In the genomic region with DNA sequence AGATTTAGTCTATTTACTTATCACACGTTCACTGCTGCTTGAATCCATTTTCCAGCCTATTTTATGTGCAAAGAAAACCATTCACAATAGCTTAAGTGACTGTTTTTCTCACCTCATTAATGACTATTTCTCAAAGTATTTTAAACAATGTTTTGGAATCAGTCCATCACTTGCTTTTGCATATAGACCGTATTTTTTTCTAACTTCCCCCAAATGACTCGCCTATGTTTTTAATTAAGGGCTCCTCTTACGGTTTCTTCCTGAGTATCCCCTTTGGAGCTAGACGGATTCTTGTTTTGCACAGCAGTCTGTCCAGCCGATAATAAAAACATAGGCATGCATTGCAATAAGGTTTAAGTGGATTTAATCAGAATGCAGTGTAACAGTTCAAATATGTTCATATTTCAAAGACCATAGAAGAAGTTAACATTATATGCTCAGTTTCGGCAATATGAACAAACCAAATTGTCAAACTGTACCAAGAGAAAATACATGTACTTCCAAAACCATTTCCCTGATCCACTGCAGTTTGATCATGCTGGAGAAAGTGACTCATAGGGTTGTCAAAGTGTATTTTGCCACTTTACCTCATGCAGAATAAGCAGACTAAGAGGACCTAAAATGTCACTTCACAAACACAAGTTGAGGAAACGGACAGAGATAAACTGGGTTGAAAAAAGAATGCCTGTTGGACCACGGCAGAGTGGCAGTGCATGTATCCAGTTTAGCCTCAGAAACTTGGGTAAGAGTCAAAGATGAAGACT, we compare ENCODE assay signal across 26 cellular contexts.
A peak's percentile ranks its signal among the peaks of the same experiment; 100 is the strongest.
DNase-seq lines count a peak whose midpoint lies in the region; ATAC-seq and TF ChIP-seq lines count a peak whose summit lies in the region.
"Had no signal": no experiment of that assay in that cellular context is flagged by ENCODE, and none has a peak within 500 bp of the region (broad histone marks: within the 10 kb centered on the region; RNA-seq: fewer than 3 reads in every experiment).

No MANE protein-coding gene starts in this region.

- 56% methylated on average over 9 of the region's 9 CpGs for WGBS in hepatocyte (ENCODE audit: low lambda C conversion rate, missing lambda C conversion rate)

- no peak overlapping the region for H3K4me3 Mint-ChIP-seq in stimulated activated memory B cell treated with anti-CD40 and anti-IgM and Interleukin-4, amounts not matched to agents 10 μg/mL and 1 μg/mL and 100 μg/mL, for 72 hours
- no peak overlapping the region for H3K4me3 Mint-ChIP-seq in activated CD4-positive, alpha-beta memory T cell treated with anti-CD3 and anti-CD28 coated beads, Interleukin-2, amount 10 ng/mL, durations not matched to agents 7 days and 5 days
- H3K4me3 Mint-ChIP-seq: activated CD8-positive, alpha-beta T cell treated with anti-CD3 and anti-CD28 coated beads, Interleukin-2, amount 10 ng/mL, durations not matched to agents 7 days and 5 days; activated T-cell treated with anti-CD3 and anti-CD28 coated beads, Interleukin-2, amount 50 U/mL, for 4 hours; nephron progenitor cell; stimulated activated effector memory CD8-positive, alpha-beta T cell treated with anti-CD3 and anti-CD28 coated beads, Interleukin-12 subunit alpha, Interleukin-12 subunit beta, amount 100 ng/mL, for 72 hours had no signal

- BruUV-seq in Panc1 (replicated peaks; lab: Mats Ljungman, UMichigan) = no TSS peak

- H3K27ac ChIP-seq in ACC112 (ENCODE audit: low read depth, low read length) (peak overlapping the region; percentile 41), Panc1 (ENCODE audit: low read length) (no peak overlapping the region), hepatocyte (no peak overlapping the region)
- H3K27ac ChIP-seq: C4-2B, cardiac muscle cell, esophagus squamous epithelium, tibial artery had no signal

- in situ Hi-C loops in Panc1 (cut with HindIII; ENCODE audit: low pct_unique_long_range_greater_than_20kb, low sequenced_read_pairs) = no loop called here

- no peak overlapping the region for H3K27ac Mint-ChIP-seq in stimulated activated memory B cell treated with anti-CD40 and anti-IgM and Interleukin-4, amounts not matched to agents 10 μg/mL and 1 μg/mL and 100 μg/mL, for 72 hours
- no peak overlapping the region for H3K27ac Mint-ChIP-seq in activated CD4-positive, alpha-beta memory T cell treated with anti-CD3 and anti-CD28 coated beads, Interleukin-2, amount 10 ng/mL, durations not matched to agents 7 days and 5 days
- H3K27ac Mint-ChIP-seq: activated CD8-positive, alpha-beta T cell treated with anti-CD3 and anti-CD28 coated beads, Interleukin-2, amount 10 ng/mL, durations not matched to agents 7 days and 5 days; nephron progenitor cell; progenitor cell of endocrine pancreas; stimulated activated effector memory CD8-positive, alpha-beta T cell treated with anti-CD3 and anti-CD28 coated beads, Interleukin-12 subunit alpha, Interleukin-12 subunit beta, amount 100 ng/mL, for 72 hours had no signal

- no peaks in the 10 kb centered on the region for H4K20me1 ChIP-seq in hepatocyte (ENCODE audit: insufficient read depth, poor library complexity, severe bottlenecking)

- POLR2A ChIA-PET in Panc1 (lab: Charles Lee) = no interaction called here
- POLR2A ChIA-PET in activated CD4-positive, alpha-beta memory T cell treated with anti-CD3 and anti-CD28 coated beads, Interleukin-2, amount 10 ng/mL, durations not matched to agents 7 days and 5 days (lab: Charles Lee) = no interaction called here

- intact Hi-C loops in Panc1 (cut with micrococcal nuclease; ENCODE audit: unreplicated experiment) = no loop called here

- H3K36me3 Mint-ChIP-seq in stimulated activated memory B cell treated with anti-CD40 and anti-IgM and Interleukin-4, amounts not matched to agents 10 μg/mL and 1 μg/mL and 100 μg/mL, for 72 hours = no peaks in the 10 kb centered on the region
- H3K36me3 Mint-ChIP-seq in activated CD4-positive, alpha-beta memory T cell treated with anti-CD3 and anti-CD28 coated beads, Interleukin-2, amount 10 ng/mL, durations not matched to agents 7 days and 5 days (ENCODE audit: low read depth) = no peaks in the 10 kb centered on the region
- H3K36me3 Mint-ChIP-seq: stimulated activated effector memory CD8-positive, alpha-beta T cell treated with anti-CD3 and anti-CD28 coated beads, Interleukin-12 subunit alpha, Interleukin-12 subunit beta, amount 100 ng/mL, for 72 hours had no signal

- CTCF ChIA-PET in Panc1 (lab: Charles Lee) = no interaction called here
- CTCF ChIA-PET in activated CD4-positive, alpha-beta memory T cell treated with anti-CD3 and anti-CD28 coated beads, Interleukin-2, amount 10 ng/mL, durations not matched to agents 7 days and 5 days (lab: Charles Lee) = no interaction called here

- H3K27me3 Mint-ChIP-seq in stimulated activated memory B cell treated with anti-CD40 and anti-IgM and Interleukin-4, amounts not matched to agents 10 μg/mL and 1 μg/mL and 100 μg/mL, for 72 hours = peaks cover 14% of the 10 kb centered on the region
- H3K27me3 Mint-ChIP-seq in activated CD4-positive, alpha-beta memory T cell treated with anti-CD3 and anti-CD28 coated beads, Interleukin-2, amount 10 ng/mL, durations not matched to agents 7 days and 5 days = no peaks in the 10 kb centered on the region
- H3K27me3 Mint-ChIP-seq: progenitor cell of endocrine pancreas had no signal

- DNase-seq in Panc1 (ENCODE audit: low read depth, low spot score) = peak; percentile 1
- DNase-seq in dermis microvascular lymphatic vessel endothelial cell (ENCODE audit: low read depth in 2 of 2) = peak; percentile 6 to 50
- DNase-seq in kidney tubule cell (ENCODE audit: low spot score) = peak; percentile 52
- no peak for DNase-seq in activated CD4-positive, alpha-beta memory T cell treated with anti-CD3 and anti-CD28 coated beads, Interleukin-2, amount 10 ng/mL, durations not matched to agents 7 days and 5 days
- no peak for DNase-seq in hepatocyte (ENCODE audit: low spot score)
- DNase-seq: activated CD4-positive, CD25-positive, alpha-beta regulatory T cell; activated CD8-positive, alpha-beta T cell treated with anti-CD3 and anti-CD28 coated beads, Interleukin-2, amount 10 ng/mL, durations not matched to agents 7 days and 5 days; activated naive CD4-positive, alpha-beta T cell treated with anti-CD3 and anti-CD28 coated beads, Interleukin-2, amount 50 U/mL, for 16 hours; activated T-cell treated with anti-CD3 and anti-CD28 coated beads, Interleukin-2, amount 50 U/mL, for 4 hours; DMS 273 treated with DMSO at 0.1 percent for 48 hours; effector CD4-positive, alpha-beta T cell; esophagus squamous epithelium; midbrain; NCI-H187 treated with DMSO at 0.1 percent for 48 hours; NCI-H226; nephron progenitor cell; T-helper 1 cell; tibial artery had no signal

- H3K36me3 ChIP-seq in ACC112 (ENCODE audit: insufficient read depth, low read length) (no peaks in the 10 kb centered on the region), Panc1 (ENCODE audit: control insufficient read depth, insufficient read depth, low read length) (no peaks in the 10 kb centered on the region), hepatocyte (replicated peaks; ENCODE audit: insufficient read depth, low read depth) (no peaks in the 10 kb centered on the region)
- H3K36me3 ChIP-seq: cardiac muscle cell, esophagus squamous epithelium, tibial artery had no signal

- H3K9me2 ChIP-seq in hepatocyte (replicated peaks; ENCODE audit: insufficient read depth) = no peaks in the 10 kb centered on the region

- H3K4me1 Mint-ChIP-seq in stimulated activated memory B cell treated with anti-CD40 and anti-IgM and Interleukin-4, amounts not matched to agents 10 μg/mL and 1 μg/mL and 100 μg/mL, for 72 hours = no peaks in the 10 kb centered on the region
- no peaks in the 10 kb centered on the region for H3K4me1 Mint-ChIP-seq in activated CD4-positive, alpha-beta memory T cell treated with anti-CD3 and anti-CD28 coated beads, Interleukin-2, amount 10 ng/mL, durations not matched to agents 7 days and 5 days
- H3K4me1 Mint-ChIP-seq: stimulated activated effector memory CD8-positive, alpha-beta T cell treated with anti-CD3 and anti-CD28 coated beads, Interleukin-12 subunit alpha, Interleukin-12 subunit beta, amount 100 ng/mL, for 72 hours had no signal

- peak overlapping the region; percentile 57 for H3K4me3 ChIP-seq in ACC112 (ENCODE audit: low read depth, low read length)
- no peak overlapping the region for H3K4me3 ChIP-seq in Panc1 (ENCODE audit: low read depth in 2 of 2, low read length in 2 of 2)
- no peak overlapping the region for H3K4me3 ChIP-seq in hepatocyte
- H3K4me3 ChIP-seq: cardiac muscle cell, esophagus squamous epithelium, tibial artery had no signal

- H2AFZ ChIP-seq in ACC112 (ENCODE audit: low read length, unreplicated experiment) (peak overlapping the region; percentile 72), hepatocyte (no peak overlapping the region)

- peaks cover 18% of the 10 kb centered on the region for H3K4me1 ChIP-seq in ACC112 (ENCODE audit: control insufficient read depth, insufficient read depth, low read length, unreplicated experiment)
- H3K4me1 ChIP-seq in Panc1 (ENCODE audit: control insufficient read depth, insufficient read depth, low read length) = no peaks in the 10 kb centered on the region
- H3K4me1 ChIP-seq in hepatocyte (ENCODE audit: insufficient read depth) = peaks cover 2% of the 10 kb centered on the region

- no peaks in the 10 kb centered on the region for H3K27me3 ChIP-seq in ACC112 (ENCODE audit: insufficient read depth, low read length)
- H3K27me3 ChIP-seq in Panc1 (ENCODE audit: control insufficient read depth, insufficient read depth, low read length) = no peaks in the 10 kb centered on the region
- no peaks in the 10 kb centered on the region for H3K27me3 ChIP-seq in hepatocyte
- H3K27me3 ChIP-seq: cardiac muscle cell, esophagus squamous epithelium, tibial artery had no signal

- TF ChIP-seq CTCF in Panc1 (IDR thresholded peaks at IDR 0.05) (no peak), hepatocyte (IDR thresholded peaks at IDR 0.05; ENCODE audit: poor library complexity) (no peak)

- no peak overlapping the region for H3K4me2 ChIP-seq in hepatocyte

- no peaks in the 10 kb centered on the region for H3K79me2 ChIP-seq in ACC112 (ENCODE audit: control insufficient read depth, insufficient read depth, low read length, unreplicated experiment)
- H3K79me2 ChIP-seq in hepatocyte = no peaks in the 10 kb centered on the region

- no peak for ATAC-seq in Panc1
- ATAC-seq in HG02623 (IDR thresholded peaks at IDR 0.05; ENCODE audit: unreplicated experiment) = no peak
- no peak for ATAC-seq in stimulated activated memory B cell treated with anti-CD40 and anti-IgM and Interleukin-4, amounts not matched to agents 10 μg/mL and 1 μg/mL and 100 μg/mL, for 72 hours
- ATAC-seq: activated CD8-positive, alpha-beta T cell treated with anti-CD3 and anti-CD28 coated beads, Interleukin-2, amount 10 ng/mL, durations not matched to agents 7 days and 5 days; activated T-cell treated with anti-CD3 and anti-CD28 coated beads, Interleukin-2, amount 50 U/mL, for 4 hours; HepG2; stimulated activated effector memory CD8-positive, alpha-beta T cell treated with anti-CD3 and anti-CD28 coated beads, Interleukin-12 subunit alpha, Interleukin-12 subunit beta, amount 100 ng/mL, for 72 hours had no signal

- H3K9me3 ChIP-seq in Panc1 (ENCODE audit: control insufficient read depth, insufficient read depth, low read depth, low read length) = no peaks in the 10 kb centered on the region
- H3K9me3 ChIP-seq in hepatocyte (ENCODE audit: low read depth) = no peaks in the 10 kb centered on the region
- H3K9me3 ChIP-seq: esophagus squamous epithelium, tibial artery had no signal

- H3K9me3 Mint-ChIP-seq in stimulated activated memory B cell treated with anti-CD40 and anti-IgM and Interleukin-4, amounts not matched to agents 10 μg/mL and 1 μg/mL and 100 μg/mL, for 72 hours = no peaks in the 10 kb centered on the region
- no peaks in the 10 kb centered on the region for H3K9me3 Mint-ChIP-seq in activated CD4-positive, alpha-beta memory T cell treated with anti-CD3 and anti-CD28 coated beads, Interleukin-2, amount 10 ng/mL, durations not matched to agents 7 days and 5 days
- H3K9me3 Mint-ChIP-seq: activated T-cell treated with anti-CD3 and anti-CD28 coated beads, Interleukin-2, amount 50 U/mL, for 4 hours; nephron progenitor cell; stimulated activated effector memory CD8-positive, alpha-beta T cell treated with anti-CD3 and anti-CD28 coated beads, Interleukin-12 subunit alpha, Interleukin-12 subunit beta, amount 100 ng/mL, for 72 hours had no signal

Comparison
In these comparisons a context has a peak if more than half of its experiments do, and no peak if none do; other contexts are left out.
1. DNase-seq: peak in Panc1 (single experiment), dermis microvascular lymphatic vessel endothelial cell (2 of 2) and kidney tubule cell (single experiment); none in activated CD4-positive, alpha-beta memory T cell treated with anti-CD3 and anti-CD28 coated beads, Interleukin-2, amount 10 ng/mL, durations not matched to agents 7 days and 5 days (single experiment) and hepatocyte (single experiment).